13 cellular contexts compared by ENCODE assay signal in genomic region chr1:164765993-164766720, GRCh38.
DNase-seq lines count a peak whose midpoint lies in the region; ATAC-seq and TF ChIP-seq lines count a peak whose summit lies in the region.
"Had no signal": no experiment of that assay in that cellular context is flagged by ENCODE, and none has a peak within 500 bp of the region (broad histone marks: within the 10 kb centered on the region; RNA-seq: fewer than 3 reads in every experiment).

No MANE protein-coding gene starts in this region.

- no peak overlapping the region for H3K4me2 ChIP-seq in mesenchymal stem cell (ENCODE audit: low read length, poor library complexity, severe bottlenecking)

- H3K27ac ChIP-seq in mesenchymal stem cell (ENCODE audit: low read length, poor library complexity, severe bottlenecking): peak overlapping the region; percentile 73
- H3K27ac ChIP-seq in tibial artery: peak overlapping the region; percentile 36 to 72

- no peak for ATAC-seq in GM18870 (IDR thresholded peaks at IDR 0.05; ENCODE audit: unreplicated experiment)
- ATAC-seq in natural killer cell treated with Interleukin-12 subunit alpha and Interleukin-12 subunit beta and Interleukin-15 and Interleukin-18, amount 100 ng/mL, for 72 hours: no peak

- peak overlapping the region in 1 of 2 experiments; percentile 51 for H3K4ac ChIP-seq in mesenchymal stem cell (ENCODE audit: low read depth in 1 of 2, low read length in 2 of 2)

- no peak overlapping the region for H2BK120ac ChIP-seq in mesenchymal stem cell (ENCODE audit: low read depth, low read length)

- no peak overlapping the region for H3K18ac ChIP-seq in mesenchymal stem cell (ENCODE audit: low read depth in 1 of 2, low read length in 2 of 2)

- peaks cover under 1% of the 10 kb centered on the region for H3K27me3 Mint-ChIP-seq in brain
- H3K27me3 Mint-ChIP-seq in natural killer cell treated with Interleukin-12 subunit alpha and Interleukin-12 subunit beta and Interleukin-15 and Interleukin-18, amount 100 ng/mL, for 72 hours: peaks cover 17 to 32% of the 10 kb centered on the region in 2 donors
- H3K27me3 Mint-ChIP-seq: activated CD4-positive, alpha-beta T cell treated with anti-CD3 and anti-CD28 coated beads, Interleukin-2, amount 10 ng/mL, durations not matched to agents 24 days and 14 days; activated naive CD8-positive, alpha-beta T cell treated with anti-CD3 and anti-CD28 coated beads, Interleukin-2, amount 10 ng/mL, durations not matched to agents 7 days and 5 days; activated T-cell treated with anti-CD3 and anti-CD28 coated beads, Interleukin-2, amount 50 U/mL, for 24 hours had no signal

- H2BK12ac ChIP-seq in mesenchymal stem cell (ENCODE audit: low read length in 2 of 2): no peak overlapping the region

- peaks cover 0 to 5% (median 0%) of the 10 kb centered on the region in 5 experiments for H3K9me3 Mint-ChIP-seq in brain
- H3K9me3 Mint-ChIP-seq in natural killer cell treated with Interleukin-12 subunit alpha and Interleukin-12 subunit beta and Interleukin-15 and Interleukin-18, amount 100 ng/mL, for 72 hours: no peaks in the 10 kb centered on the region
- H3K9me3 Mint-ChIP-seq: activated CD4-positive, alpha-beta T cell treated with anti-CD3 and anti-CD28 coated beads, Interleukin-2, amount 10 ng/mL, durations not matched to agents 24 days and 14 days; activated naive CD8-positive, alpha-beta T cell treated with anti-CD3 and anti-CD28 coated beads, Interleukin-2, amount 10 ng/mL, durations not matched to agents 7 days and 5 days; activated T-cell treated with anti-CD3 and anti-CD28 coated beads, Interleukin-2, amount 50 U/mL, for 24 hours had no signal

- peak overlapping the region; percentile 80 for H3K9ac ChIP-seq in mesenchymal stem cell (ENCODE audit: low read length)

- H3K4me3 Mint-ChIP-seq in brain: no peak overlapping the region
- H3K4me3 Mint-ChIP-seq in natural killer cell treated with Interleukin-12 subunit alpha and Interleukin-12 subunit beta and Interleukin-15 and Interleukin-18, amount 100 ng/mL, for 72 hours: no peak overlapping the region
- H3K4me3 Mint-ChIP-seq: activated CD4-positive, alpha-beta T cell treated with anti-CD3 and anti-CD28 coated beads, Interleukin-2, amount 10 ng/mL, durations not matched to agents 24 days and 14 days; activated naive CD8-positive, alpha-beta T cell treated with anti-CD3 and anti-CD28 coated beads, Interleukin-2, amount 10 ng/mL, durations not matched to agents 7 days and 5 days; activated T-cell treated with anti-CD3 and anti-CD28 coated beads, Interleukin-2, amount 50 U/mL, for 24 hours; CD14-positive monocyte had no signal

- H3K9me3 ChIP-seq in mesenchymal stem cell (ENCODE audit: control insufficient read depth, low read length) (no peaks in the 10 kb centered on the region), tibial artery (no peaks in the 10 kb centered on the region)

- H3K4me1 ChIP-seq in mesenchymal stem cell (ENCODE audit: control insufficient read depth, insufficient read depth, low read depth, low read length) (peaks cover 9% of the 10 kb centered on the region), tibial artery (peaks cover 0 to 65% (median 47%) of the 10 kb centered on the region in 4 donors)

- H2AK5ac ChIP-seq in mesenchymal stem cell (ENCODE audit: low read length, severe bottlenecking): no peak overlapping the region

- H3K27ac Mint-ChIP-seq in brain: peak overlapping the region in 4 of 5 experiments; percentile 1 to 86 (median 60)
- no peak overlapping the region for H3K27ac Mint-ChIP-seq in natural killer cell treated with Interleukin-12 subunit alpha and Interleukin-12 subunit beta and Interleukin-15 and Interleukin-18, amount 100 ng/mL, for 72 hours
- H3K27ac Mint-ChIP-seq: activated CD4-positive, alpha-beta T cell treated with anti-CD3 and anti-CD28 coated beads, Interleukin-2, amount 10 ng/mL, durations not matched to agents 24 days and 14 days; activated naive CD8-positive, alpha-beta T cell treated with anti-CD3 and anti-CD28 coated beads, Interleukin-2, amount 10 ng/mL, durations not matched to agents 7 days and 5 days; activated T-cell treated with anti-CD3 and anti-CD28 coated beads, Interleukin-2, amount 50 U/mL, for 24 hours; CD14-positive monocyte had no signal

- H3K27me3 ChIP-seq in mesenchymal stem cell (ENCODE audit: control insufficient read depth in 1 of 2, insufficient read depth in 1 of 2, low read length in 2 of 2): no peaks in the 10 kb centered on the region
- no peaks in the 10 kb centered on the region for H3K27me3 ChIP-seq in tibial artery

- H3K36me3 Mint-ChIP-seq in brain: peaks cover 20% of the 10 kb centered on the region
- no peaks in the 10 kb centered on the region for H3K36me3 Mint-ChIP-seq in natural killer cell treated with Interleukin-12 subunit alpha and Interleukin-12 subunit beta and Interleukin-15 and Interleukin-18, amount 100 ng/mL, for 72 hours
- H3K36me3 Mint-ChIP-seq: activated naive CD8-positive, alpha-beta T cell treated with anti-CD3 and anti-CD28 coated beads, Interleukin-2, amount 10 ng/mL, durations not matched to agents 7 days and 5 days; CD14-positive monocyte had no signal

- WGBS in mesenchymal stem cell: no CpG with 5 or more reads among the region's 1 CpG

- peak overlapping the region; percentile 82 for H2BK5ac ChIP-seq in mesenchymal stem cell (ENCODE audit: low read depth, low read length, poor library complexity, severe bottlenecking)

- H3K4me3 ChIP-seq in mesenchymal stem cell (ENCODE audit: insufficient read depth in 1 of 2, low read depth in 1 of 2, low read length in 2 of 2): no peak overlapping the region
- no peak overlapping the region for H3K4me3 ChIP-seq in tibial artery

- H3K79me1 ChIP-seq in mesenchymal stem cell (replicated peaks; ENCODE audit: low read length, poor library complexity, severe bottlenecking): peaks cover 4% of the 10 kb centered on the region

- H3K36me3 ChIP-seq in mesenchymal stem cell (ENCODE audit: control insufficient read depth in 1 of 2, insufficient read depth in 2 of 2, low read depth in 1 of 2, low read length in 2 of 2): no peaks in the 10 kb centered on the region
- H3K36me3 ChIP-seq in tibial artery: no peaks in the 10 kb centered on the region

- intact Hi-C loops in tibial artery (cut with DNase I; ENCODE audit: low total_unique reads): no loop called here

- no peak overlapping the region for H2AFZ ChIP-seq in mesenchymal stem cell (ENCODE audit: low read depth, low read length)

- TF ChIP-seq CTCF in brain (conservative IDR thresholded peaks at IDR 0.05) (no peak), tibial artery (IDR thresholded peaks at IDR 0.05) (no peak)

- DNase-seq in M059J (ENCODE audit: low read depth) (peak; percentile 30), mesenchymal stem cell (peak; percentile 69), tibial artery (no peak), NCI-H187 treated with DMSO at 0.1 percent for 48 hours (lab: John Stamatoyannopoulos, UW) (no peak)
- no peak for DNase-seq in natural killer cell treated with Interleukin-12 subunit alpha and Interleukin-12 subunit beta and Interleukin-15 and Interleukin-18, amount 100 ng/mL, for 72 hours (ENCODE audit: low spot score)
- DNase-seq: activated CD4-positive, alpha-beta T cell treated with anti-CD3 and anti-CD28 coated beads, Interleukin-2, amount 10 ng/mL, durations not matched to agents 24 days and 14 days; activated naive CD8-positive, alpha-beta T cell treated with anti-CD3 and anti-CD28 coated beads, Interleukin-2, amount 10 ng/mL, durations not matched to agents 7 days and 5 days; activated T-cell treated with anti-CD3 and anti-CD28 coated beads, Interleukin-2, amount 50 U/mL, for 24 hours; NCI-H2029; substantia nigra had no signal

- no peak overlapping the region for H2BK15ac ChIP-seq in mesenchymal stem cell (ENCODE audit: low read depth, poor library complexity, severe bottlenecking)

- H3K4me1 Mint-ChIP-seq in brain: peaks cover 60% of the 10 kb centered on the region
- no peaks in the 10 kb centered on the region for H3K4me1 Mint-ChIP-seq in natural killer cell treated with Interleukin-12 subunit alpha and Interleukin-12 subunit beta and Interleukin-15 and Interleukin-18, amount 100 ng/mL, for 72 hours (ENCODE audit: low read depth in 2 of 2)
- H3K4me1 Mint-ChIP-seq: activated CD4-positive, alpha-beta T cell treated with anti-CD3 and anti-CD28 coated beads, Interleukin-2, amount 10 ng/mL, durations not matched to agents 24 days and 14 days; activated naive CD8-positive, alpha-beta T cell treated with anti-CD3 and anti-CD28 coated beads, Interleukin-2, amount 10 ng/mL, durations not matched to agents 7 days and 5 days; CD14-positive monocyte had no signal

- H4K8ac ChIP-seq in mesenchymal stem cell (ENCODE audit: low read length): no peak overlapping the region

- no peak overlapping the region for H4K91ac ChIP-seq in mesenchymal stem cell (ENCODE audit: low read length)

- H3K14ac ChIP-seq in mesenchymal stem cell (ENCODE audit: low read length in 2 of 2): no peak overlapping the region

- H3K23ac ChIP-seq in mesenchymal stem cell (ENCODE audit: low read length in 2 of 2): no peak overlapping the region

Comparison
In these comparisons a context has a peak if more than half of its experiments do, and no peak if none do; other contexts are left out.
1. DNase-seq: peak in M059J (single experiment) and mesenchymal stem cell (single experiment); none in tibial artery (0 of 2), natural killer cell treated with Interleukin-12 subunit alpha and Interleukin-12 subunit beta and Interleukin-15 and Interleukin-18, amount 100 ng/mL, for 72 hours (single experiment) and NCI-H187 treated with DMSO at 0.1 percent for 48 hours (single experiment).
2. H3K27ac Mint-ChIP-seq: peak in brain (4 of 5); none in natural killer cell treated with Interleukin-12 subunit alpha and Interleukin-12 subunit beta and Interleukin-15 and Interleukin-18, amount 100 ng/mL, for 72 hours (0 of 2).